ENCODE assay signal across 8 cellular contexts in genomic region chr14:69766984-69767368, GRCh38. TPM values are rescaled to one million over a fixed set of nuclear protein-coding genes. Genes with fewer than 3 reads are reported as not detected.
DNase-seq lines count a peak whose midpoint lies in the region; ATAC-seq lines count a peak whose summit lies in the region.

Gene SRSF5 (plus strand): TSS chr14:69767142. CDS start chr14:69768157, 1,015 bp downstream.

- DNase-seq in COLO668 (lab: John Stamatoyannopoulos, UW; ENCODE audit: unreplicated experiment) (peak; percentile 98), HT1080 (ENCODE audit: low read depth) (peak; percentile 95), NOMO-1 treated with DMSO at 0.1 percent for 48 hours (lab: John Stamatoyannopoulos, UW; ENCODE audit: unreplicated experiment) (peak; percentile 95), medulla oblongata (ENCODE audit: extremely low spot score) (peak; percentile 99)
- DNase-seq in activated CD8-positive, alpha-beta memory T cell treated with anti-CD3 and anti-CD28 coated beads for 4 hours (ENCODE audit: low read depth in 2 of 2), result peak; percentile 87 to 88
- DNase-seq in effector memory CD8-positive, alpha-beta T cell, result peak; percentile 91 to 94 (median 92)
- DNase-seq in stimulated activated CD8-positive, alpha-beta memory T cell treated with anti-CD3 and anti-CD28 coated beads, Interleukin-12 subunit alpha, Interleukin-12 subunit beta, amount 100 ng/mL, for 1 hour (ENCODE audit: low read depth), result peak; percentile 87

- H3K4me1 Mint-ChIP-seq in effector memory CD8-positive, alpha-beta T cell (ENCODE audit: low read depth in 2 of 2), result peaks cover 41 to 44% of the 10 kb centered on the region in 2 donors

- H3K27me3 Mint-ChIP-seq in effector memory CD8-positive, alpha-beta T cell, result no peaks in the 10 kb centered on the region

- H3K36me3 Mint-ChIP-seq in effector memory CD8-positive, alpha-beta T cell (ENCODE audit: insufficient read depth), result peaks cover 67% of the 10 kb centered on the region

- H3K9me3 Mint-ChIP-seq in effector memory CD8-positive, alpha-beta T cell, result no peaks in the 10 kb centered on the region

- peak; percentile 59 for ATAC-seq in GM21360 (IDR thresholded peaks at IDR 0.05; ENCODE audit: unreplicated experiment)
- ATAC-seq in effector memory CD8-positive, alpha-beta T cell (replicated peaks), result peak; percentile 79

- H3K4me3 Mint-ChIP-seq in effector memory CD8-positive, alpha-beta T cell, result peak within 1 kb of the TSS; percentile 97 to 100

- peak within 1 kb of the TSS; percentile 99 to 100 for H3K27ac Mint-ChIP-seq in effector memory CD8-positive, alpha-beta T cell

RNA-seq across cellular contexts. Expression of gene SRSF5, which starts in this region (rescaled TPM):
- total RNA-seq in HT1080 (2014; rRNA removed; shearing (Covaris generic)), result 120 and 191 TPM in 2 replicates
- 224 TPM in 2 replicates for polyA plus RNA-seq in HT1080 (2015; cell fraction: cytosol; rRNA removed)
- 1,094 and 1,109 TPM in 2 replicates for polyA plus RNA-seq in HT1080 (2015; cell fraction: nucleus; rRNA removed)

Comparison
In these comparisons a context has a peak if more than half of its experiments do, and no peak if none do; other contexts are left out.
1. Peak in every context shown above with its lines: DNase-seq and ATAC-seq.